Comparison of ENCODE assay signal across 23 cellular contexts in genomic region chr3:186001838-186002237, GRCh38.
"Had no signal": no experiment of that assay in that cellular context is flagged by ENCODE, and none has a peak within 500 bp of the region (broad histone marks: within the 10 kb centered on the region; RNA-seq: fewer than 3 reads in every experiment).

No MANE protein-coding gene starts in this region.

- H3K4me1 Mint-ChIP-seq: mesothelial cell of epicardium, naive B cell, nephron, neural progenitor cell had no signal

- H3K27ac Mint-ChIP-seq: dendritic cell treated with granulocyte-macrophage colony-stimulating factor and Interleukin-4, amounts not matched to agents 40 ng/mL and 50 ng/mL, for 4 days; mesothelial cell of epicardium; naive B cell; nephron; neural progenitor cell; stimulated activated naive CD8-positive, alpha-beta T cell treated with anti-CD3 and anti-CD28 coated beads, Interleukin-15, amount 100 ng/mL, for 72 hours had no signal

- H3K9me3 Mint-ChIP-seq: dendritic cell treated with granulocyte-macrophage colony-stimulating factor and Interleukin-4, amounts not matched to agents 40 ng/mL and 50 ng/mL, for 4 days; mesothelial cell of epicardium; nephron; neural progenitor cell; stimulated activated naive CD8-positive, alpha-beta T cell treated with anti-CD3 and anti-CD28 coated beads, Interleukin-15, amount 100 ng/mL, for 72 hours had no signal

- H3K36me3 Mint-ChIP-seq: mesothelial cell of epicardium, naive B cell had no signal

- ATAC-seq: foreskin keratinocyte; gastroesophageal sphincter; heart left ventricle; left lung; mucosa of descending colon; sciatic nerve; stimulated activated naive CD8-positive, alpha-beta T cell treated with anti-CD3 and anti-CD28 coated beads, Interleukin-15, amount 100 ng/mL, for 72 hours; upper lobe of right lung had no signal

- H3K4me3 Mint-ChIP-seq: dendritic cell treated with granulocyte-macrophage colony-stimulating factor and Interleukin-4, amounts not matched to agents 40 ng/mL and 50 ng/mL, for 4 days; mesothelial cell of epicardium; naive B cell; nephron; neural progenitor cell; stimulated activated naive CD8-positive, alpha-beta T cell treated with anti-CD3 and anti-CD28 coated beads, Interleukin-15, amount 100 ng/mL, for 72 hours had no signal

- DNase-seq: effector memory CD4-positive, alpha-beta T cell; foreskin keratinocyte; heart left ventricle; kidney; left lung; mesenchymal stem cell; mucosa of descending colon; naive B cell; stimulated activated CD4-positive, alpha-beta T cell treated with anti-CD3 and anti-CD28 coated beads, Interleukin-12 subunit alpha, Interleukin-12 subunit beta, amount 100 ng/mL, for 4 hours; stimulated activated CD4-positive, alpha-beta T cell treated with anti-CD3 and anti-CD28 coated beads, Interleukin-1b, Interleukin-23, amount 100 ng/mL, for 48 hours; stimulated activated CD4-positive, alpha-beta T cell treated with anti-CD3 and anti-CD28 coated beads, Interleukin-4, amount 100 ng/mL, for 1 hour; stimulated activated CD8-positive, alpha-beta memory T cell treated with anti-CD3 and anti-CD28 coated beads, Interleukin-4, amount 100 ng/mL, for 48 hours; stimulated activated naive CD4-positive, alpha-beta T cell; stimulated activated naive CD8-positive, alpha-beta T cell treated with anti-CD3 and anti-CD28 coated beads, Interleukin-15, amount 100 ng/mL, for 72 hours; transverse colon; upper lobe of right lung; uterus had no signal
